8 cellular contexts compared by ENCODE assay signal in the genomic region with DNA sequence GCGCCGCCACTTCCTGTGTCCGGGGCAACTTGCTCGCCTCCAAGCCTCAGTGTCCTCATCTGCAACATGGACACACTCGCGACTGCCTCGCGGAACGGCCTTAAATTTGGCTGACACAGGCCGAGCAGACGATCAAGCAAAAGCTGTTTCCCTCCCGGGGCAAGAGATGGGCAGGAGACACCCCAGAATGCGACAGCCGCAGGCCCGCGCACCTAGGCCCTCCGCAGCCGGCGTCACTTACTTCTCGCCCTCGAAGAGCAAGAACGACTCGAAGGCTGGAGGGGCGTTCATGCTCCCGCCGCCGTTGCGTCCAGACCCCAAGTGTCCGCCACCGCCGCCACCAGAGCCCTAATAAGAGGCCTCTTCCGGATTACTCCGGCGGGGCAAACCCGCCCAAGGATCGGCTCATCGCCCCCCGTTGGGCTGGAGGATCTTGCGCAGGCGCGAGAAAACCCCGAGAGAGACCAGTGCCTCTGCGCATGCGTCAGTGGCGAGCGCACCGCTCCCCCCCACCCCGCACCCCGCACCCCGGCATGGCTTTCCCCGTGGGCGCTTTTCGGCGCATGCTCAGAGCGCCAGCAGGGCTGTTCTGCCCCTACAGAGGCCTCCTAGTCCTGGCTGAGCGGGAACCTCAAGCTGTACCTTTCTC. TPM values are rescaled to one million over a fixed set of nuclear protein-coding genes. Genes with fewer than 3 reads are reported as not detected.
DNase-seq lines count a peak whose midpoint lies in the region; ATAC-seq, FAIRE-seq and TF ChIP-seq lines count a peak whose summit lies in the region.
"Not testable (repeated sequence)": the region's sequence is repeated elsewhere in the genome, so short reads cannot be mapped to it uniquely, and the experiment has no call there.

A gene (minus strand): TSS at position 353 of the 649 bp plus-strand sequence. CDS start 62 bp downstream, at position 291.

- WGBS in A549 (ENCODE audit: missing lambda C conversion rate), result under 1% methylated on average over 27 of the region's 56 CpGs
- no CpG with 5 or more reads among the region's 56 CpGs for WGBS in body of pancreas, 2 donors

- H3K4me1 ChIP-seq in A549, SJCRH30, body of pancreas: not testable (repeated sequence)

- not testable (repeated sequence) for FAIRE-seq in A549 (lab: Jason Lieb, UNC)

- not testable (repeated sequence) for H3K4me2 ChIP-seq in A549

- not testable (repeated sequence) for H3K36me3 ChIP-seq in SJCRH30; body of pancreas (replicated peaks in 1 of 2; ENCODE audit: insufficient read depth in 1 of 2, low read depth in 2 of 2)

- not testable (repeated sequence) for TF ChIP-seq EP300 in A549 (IDR thresholded peaks at IDR 0.05)

- POLR2A ChIA-PET in A549 (lab: Yijun Ruan, JAX), result interaction anchor here (0.6 kb wide), 1 partner anchor 404 kb away, joined by 3 read pairs; a partner anchor contains a TSS

- H3K4me3 ChIP-seq in A549 (peak within 1 kb of the TSS; percentile 63), SJCRH30 (peak within 1 kb of the TSS; percentile 56)
- not testable (repeated sequence) for H3K4me3 ChIP-seq in body of pancreas

- H3K27ac ChIP-seq in A549 (peak within 1 kb of the TSS; percentile 76 to 89), body of pancreas (peak within 1 kb of the TSS in 2 of 4 donors; percentile 26 to 47)
- not testable (repeated sequence) for H3K27ac ChIP-seq in SJCRH30

- intact Hi-C loops in body of pancreas (cut with DNase I); left cardiac atrium (cut with DNase I); posterior cingulate gyrus (cut with DNase I): not testable (repeated sequence)

- peak; percentile 32 for TF ChIP-seq CTCF in A549 (IDR thresholded peaks at IDR 0.05)
- not testable (repeated sequence) for TF ChIP-seq CTCF in body of pancreas (IDR thresholded peaks at IDR 0.05)

- peak; percentile 21; the same call in 1 of the 2 replicates for TF ChIP-seq POLR2A in A549 (IDR thresholded peaks at IDR 0.05; ENCODE audit: low read length)
- peak in 2 of 3 donors; percentile 15 to 47 for TF ChIP-seq POLR2A in body of pancreas (IDR thresholded peaks at IDR 0.05)

- H3K27me3 ChIP-seq in SJCRH30, body of pancreas: not testable (repeated sequence)

- CTCF ChIA-PET in A549 (lab: Yijun Ruan, JAX), result not testable (repeated sequence)

- ATAC-seq in A549, result peak; percentile 79 to 89
- peak; percentile 81 for ATAC-seq in GM18511 (IDR thresholded peaks at IDR 0.05; ENCODE audit: unreplicated experiment)
- peak; percentile 76 for ATAC-seq in GM21723 (IDR thresholded peaks at IDR 0.05; ENCODE audit: unreplicated experiment)
- peak; percentile 86 for ATAC-seq in HG03342 (IDR thresholded peaks at IDR 0.05; ENCODE audit: unreplicated experiment)
- ATAC-seq in body of pancreas, result peak; percentile 74
- peak; percentile 72 to 93 for ATAC-seq in left cardiac atrium

- peak; percentile 83 to 91 for DNase-seq in A549 (ENCODE audit: low read depth in 1 of 2, low spot score in 1 of 2)
- not testable (repeated sequence) for DNase-seq in SJCRH30, left cardiac atrium
- peak in 3 of 4 donors; percentile 84 to 86 (median 85) for DNase-seq in body of pancreas
- peak in 6 of 10 donors; percentile 9 to 97 (median 78) for DNase-seq in posterior cingulate gyrus

- TF ChIP-seq RAD21 in A549 (conservative IDR thresholded peaks at IDR 0.05 in 1 of 2, IDR thresholded peaks at IDR 0.05 in 1 of 2), result not testable (repeated sequence)

- not testable (repeated sequence) for H3K9me3 ChIP-seq in A549; SJCRH30 (replicated peaks); body of pancreas

TF ChIP-seq in A549, 52 proteins besides CTCF, POLR2A, EP300 and RAD21:
- peak; percentile 74 for TF ChIP-seq PHF8 (IDR thresholded peaks at IDR 0.05; ENCODE audit: borderline replicate concordance, low read depth)
- TF ChIP-seq, protein P1, sequence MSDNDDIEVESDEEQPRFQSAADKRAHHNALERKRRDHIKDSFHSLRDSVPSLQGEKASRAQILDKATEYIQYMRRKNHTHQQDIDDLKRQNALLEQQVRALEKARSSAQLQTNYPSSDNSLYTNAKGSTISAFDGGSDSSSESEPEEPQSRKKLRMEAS (IDR thresholded peaks at IDR 0.05), result peak; percentile 23; the same call in 1 of the 2 replicates
- peak in 1 of 2 experiments; percentile 50; a peak in 1 of 5 replicates for TF ChIP-seq JUN (IDR thresholded peaks at IDR 0.05)

RNA-seq across cellular contexts. Expression of the gene that starts here (rescaled TPM):
- 1.3 and 3.0 TPM in 2 replicates for polyA plus RNA-seq in A549 (2011; rRNA removed)
- polyA plus RNA-seq in A549 (2012; cell fraction: cytosol; rRNA removed), result 0.22 and 0.34 TPM in 2 replicates
- polyA plus RNA-seq in A549 (2012; cell fraction: nucleus; rRNA removed), result 1.5 and 1.6 TPM in 2 replicates
- 0.19 to 0.53 TPM (median 0.43 TPM) in 3 replicates for polyA plus RNA-seq in A549 (2017; fragmentation: RNase III; extraction: RNeasy Plus Mini Kit Qiagen cat#74134 plus additional on column Dnase treatment)
- polyA minus RNA-seq in A549 (2011; rRNA and poly(A)+ RNA removed), result 2.8 and 4.1 TPM in 2 replicates
- 1.0 and 1.6 TPM in 2 replicates for total RNA-seq in SJCRH30 (2014; rRNA removed; shearing (Covaris generic))
- total RNA-seq in body of pancreas, result 10 to 100 TPM in 1 of 2 donors, 1 to 10 TPM in 1; 4.2 to 12.5 TPM
- 1 to 10 TPM; 1.9 to 4.2 TPM for total RNA-seq in left cardiac atrium
